11 cellular contexts compared by ENCODE assay signal in genomic region chr4:824461-825062, GRCh38. TPM values are rescaled to one million over a fixed set of nuclear protein-coding genes. Genes with fewer than 3 reads are reported as not detected.
DNase-seq lines count a peak whose midpoint lies in the region; ATAC-seq and TF ChIP-seq lines count a peak whose summit lies in the region.
"Had no signal": no experiment of that assay in that cellular context is flagged by ENCODE, and none has a peak within 500 bp of the region (broad histone marks: within the 10 kb centered on the region; RNA-seq: fewer than 3 reads in every experiment).

No MANE protein-coding gene starts in this region.

- no peak for ATAC-seq in natural killer cell treated with Interleukin-12 subunit alpha and Interleukin-12 subunit beta and Interleukin-15 and Interleukin-18, amount 100 ng/mL, for 72 hours
- ATAC-seq in natural killer cell (no peak), foreskin keratinocyte (no peak), HG03460 (IDR thresholded peaks at IDR 0.05; ENCODE audit: unreplicated experiment) (no peak)
- no peak for ATAC-seq in activated T-helper 17 cell treated with anti-CD3 and anti-CD28 coated beads, Interleukin-2, amount 50 U/mL, for 72 hours (replicated peaks)

- H3K9me3 Mint-ChIP-seq in natural killer cell treated with Interleukin-12 subunit alpha and Interleukin-12 subunit beta and Interleukin-15 and Interleukin-18, amount 100 ng/mL, for 72 hours: no peaks in the 10 kb centered on the region
- H3K9me3 Mint-ChIP-seq in natural killer cell (no peaks in the 10 kb centered on the region), mesothelial cell of epicardium (no peaks in the 10 kb centered on the region)
- H3K9me3 Mint-ChIP-seq in activated T-helper 17 cell treated with anti-CD3 and anti-CD28 coated beads, Interleukin-2, amount 50 U/mL, for 72 hours: no peaks in the 10 kb centered on the region

- peaks cover 21 to 23% of the 10 kb centered on the region in 2 donors for H3K27me3 Mint-ChIP-seq in natural killer cell treated with Interleukin-12 subunit alpha and Interleukin-12 subunit beta and Interleukin-15 and Interleukin-18, amount 100 ng/mL, for 72 hours
- peaks cover 30 to 34% of the 10 kb centered on the region in 2 donors for H3K27me3 Mint-ChIP-seq in natural killer cell (ENCODE audit: low read depth in 2 of 2)
- H3K27me3 Mint-ChIP-seq in activated T-helper 17 cell treated with anti-CD3 and anti-CD28 coated beads, Interleukin-2, amount 50 U/mL, for 72 hours: peaks cover 27% of the 10 kb centered on the region
- H3K27me3 Mint-ChIP-seq in mesothelial cell of epicardium (ENCODE audit: low read depth): peaks cover 85% of the 10 kb centered on the region

- H3K4me1 ChIP-seq in foreskin keratinocyte: no peaks in the 10 kb centered on the region

- peaks cover 79% of the 10 kb centered on the region for H3K27me3 ChIP-seq in foreskin keratinocyte

- no peak overlapping the region for H3K27ac Mint-ChIP-seq in natural killer cell treated with Interleukin-12 subunit alpha and Interleukin-12 subunit beta and Interleukin-15 and Interleukin-18, amount 100 ng/mL, for 72 hours
- H3K27ac Mint-ChIP-seq in natural killer cell (no peak overlapping the region), mesothelial cell of epicardium (no peak overlapping the region)
- H3K27ac Mint-ChIP-seq in activated T-helper 17 cell treated with anti-CD3 and anti-CD28 coated beads, Interleukin-2, amount 50 U/mL, for 72 hours: no peak overlapping the region

- no peak overlapping the region for H3K4me3 Mint-ChIP-seq in natural killer cell treated with Interleukin-12 subunit alpha and Interleukin-12 subunit beta and Interleukin-15 and Interleukin-18, amount 100 ng/mL, for 72 hours
- no peak overlapping the region for H3K4me3 Mint-ChIP-seq in natural killer cell
- H3K4me3 Mint-ChIP-seq in activated T-helper 17 cell treated with anti-CD3 and anti-CD28 coated beads, Interleukin-2, amount 50 U/mL, for 72 hours: peak overlapping the region; percentile 10
- peak overlapping the region; percentile 49 for H3K4me3 Mint-ChIP-seq in mesothelial cell of epicardium

- H3K27ac ChIP-seq in foreskin keratinocyte (no peak overlapping the region), substantia nigra (ENCODE audit: low read depth, low read length, poor library complexity, severe bottlenecking) (no peak overlapping the region)
- H3K27ac ChIP-seq: tibial nerve had no signal

- peak; percentile 56 for DNase-seq in natural killer cell treated with Interleukin-12 subunit alpha and Interleukin-12 subunit beta and Interleukin-15 and Interleukin-18, amount 100 ng/mL, for 72 hours (ENCODE audit: low spot score)
- DNase-seq in natural killer cell (no peak), mesothelial cell of epicardium (ENCODE audit: low spot score in 2 of 2, unreplicated experiment in 2 of 2) (no peak), foreskin keratinocyte (no peak), substantia nigra (lab: John Stamatoyannopoulos, UW) (no peak), GOT3 (lab: John Stamatoyannopoulos, UW) (no peak)
- DNase-seq: amygdala had no signal

- H3K36me3 Mint-ChIP-seq in natural killer cell treated with Interleukin-12 subunit alpha and Interleukin-12 subunit beta and Interleukin-15 and Interleukin-18, amount 100 ng/mL, for 72 hours: peaks cover 7% of the 10 kb centered on the region
- H3K36me3 Mint-ChIP-seq in natural killer cell (no peaks in the 10 kb centered on the region), mesothelial cell of epicardium (no peaks in the 10 kb centered on the region)
- H3K36me3 Mint-ChIP-seq in activated T-helper 17 cell treated with anti-CD3 and anti-CD28 coated beads, Interleukin-2, amount 50 U/mL, for 72 hours (ENCODE audit: low read depth): peaks cover 7% of the 10 kb centered on the region

- H3K4me1 Mint-ChIP-seq in natural killer cell treated with Interleukin-12 subunit alpha and Interleukin-12 subunit beta and Interleukin-15 and Interleukin-18, amount 100 ng/mL, for 72 hours (ENCODE audit: low read depth in 2 of 2): peaks cover 5 to 6% of the 10 kb centered on the region in 2 donors
- H3K4me1 Mint-ChIP-seq in natural killer cell: peaks cover 0 to 5% of the 10 kb centered on the region in 2 donors
- no peaks in the 10 kb centered on the region for H3K4me1 Mint-ChIP-seq in activated T-helper 17 cell treated with anti-CD3 and anti-CD28 coated beads, Interleukin-2, amount 50 U/mL, for 72 hours
- peaks cover 6% of the 10 kb centered on the region for H3K4me1 Mint-ChIP-seq in mesothelial cell of epicardium

- TF ChIP-seq CTCF in natural killer cell (IDR thresholded peaks at IDR 0.05): no peak
- TF ChIP-seq CTCF in mesothelial cell of epicardium (IDR thresholded peaks at IDR 0.05; ENCODE audit: unreplicated experiment): no peak
- TF ChIP-seq CTCF in foreskin keratinocyte (conservative IDR thresholded peaks at IDR 0.05): no peak

- intact Hi-C loops in natural killer cell (cut with micrococcal nuclease): loop anchor here (2.0 kb wide), 1 partner anchor 42 kb away; no protein-coding TSS in a partner anchor

RNA-seq across cellular contexts. Expression of gene CPLX1, which starts 1.4 kb away (rescaled TPM):
- total RNA-seq in natural killer cell treated with Interleukin-12 subunit alpha and Interleukin-12 subunit beta and Interleukin-15 and Interleukin-18, amount 100 ng/mL, for 72 hours: not detected
- total RNA-seq in natural killer cell: not detected
- 1 to 10 TPM in 1 of 2 donors, under 1 TPM in 1; 0.50 to 3.6 TPM for total RNA-seq in activated T-helper 17 cell treated with anti-CD3 and anti-CD28 coated beads, Interleukin-2, amount 50 U/mL, for 72 hours
- total RNA-seq in mesothelial cell of epicardium: 4.5 to 4.7 TPM (median 4.6 TPM) in 3 replicates
- 0.07 and 0.10 TPM in 2 replicates for total RNA-seq in foreskin keratinocyte
- polyA plus RNA-seq in foreskin keratinocyte: 0.03 and 0.06 TPM in 2 replicates
- total RNA-seq: Daoy had no signal

Comparison
In these comparisons a context has a peak if more than half of its experiments do, and no peak if none do; other contexts are left out.
1. H3K4me3 Mint-ChIP-seq: peak in activated T-helper 17 cell treated with anti-CD3 and anti-CD28 coated beads, Interleukin-2, amount 50 U/mL, for 72 hours (single experiment) and mesothelial cell of epicardium (single experiment); none in natural killer cell treated with Interleukin-12 subunit alpha and Interleukin-12 subunit beta and Interleukin-15 and Interleukin-18, amount 100 ng/mL, for 72 hours (single experiment) and natural killer cell (single experiment).